34 cellular contexts compared by ENCODE assay signal in the genomic region with DNA sequence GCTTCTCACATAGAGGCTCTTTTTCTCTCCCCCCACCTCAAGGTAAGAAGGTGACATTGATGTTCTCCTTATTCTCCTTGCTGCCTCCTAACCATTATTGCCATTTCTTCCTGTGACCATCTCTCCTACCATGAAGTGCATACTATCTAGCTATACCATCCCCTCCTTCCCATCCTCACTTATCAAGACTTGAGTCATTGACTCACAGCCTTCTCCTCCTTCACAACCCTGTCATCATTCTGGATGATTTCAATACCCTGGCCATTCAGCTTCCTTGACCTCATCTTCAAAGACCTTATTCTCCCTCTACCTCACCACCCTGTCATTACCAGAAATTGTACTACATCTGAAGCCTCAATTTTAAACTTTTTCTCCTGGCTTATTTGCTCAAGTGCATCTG. TPM values are rescaled to one million over a fixed set of nuclear protein-coding genes. Genes with fewer than 3 reads are reported as not detected.
"Had no signal": no experiment of that assay in that cellular context is flagged by ENCODE, and none has a peak within 500 bp of the region (broad histone marks: within the 10 kb centered on the region; RNA-seq: fewer than 3 reads in every experiment).

No MANE protein-coding gene starts in this region.

- H3K9me3 ChIP-seq: body of pancreas, breast epithelium, MG63, SJCRH30 had no signal

- H3K4me1 Mint-ChIP-seq: activated CD4-positive, alpha-beta T cell treated with anti-CD3 and anti-CD28 coated beads, Interleukin-2, amount 10 ng/mL, durations not matched to agents 7 days and 5 days had no signal

- H3K27ac Mint-ChIP-seq: activated CD4-positive, alpha-beta memory T cell treated with anti-CD3 and anti-CD28 coated beads for 36 hours; activated CD4-positive, alpha-beta T cell treated with anti-CD3 and anti-CD28 coated beads, Interleukin-2, amount 10 ng/mL, durations not matched to agents 7 days and 5 days; activated naive CD8-positive, alpha-beta T cell treated with anti-CD3 and anti-CD28 coated beads for 36 hours; activated T-helper 17 cell treated with anti-CD3 and anti-CD28 coated beads, Interleukin-2, amount 50 U/mL, for 72 hours had no signal

- H3K4me1 ChIP-seq: body of pancreas, breast epithelium, SJCRH30 had no signal

- H3K4me3 ChIP-seq: body of pancreas, breast epithelium, MG63, PC-9, SJCRH30, SK-N-MC had no signal

- ATAC-seq: body of pancreas had no signal

- H3K4me2 ChIP-seq: PC-9 had no signal

- H3K4me3 Mint-ChIP-seq: activated CD4-positive, alpha-beta memory T cell treated with anti-CD3 and anti-CD28 coated beads for 36 hours; activated CD4-positive, alpha-beta T cell treated with anti-CD3 and anti-CD28 coated beads, Interleukin-2, amount 10 ng/mL, durations not matched to agents 7 days and 5 days; activated naive CD8-positive, alpha-beta T cell treated with anti-CD3 and anti-CD28 coated beads for 36 hours; activated T-helper 17 cell treated with anti-CD3 and anti-CD28 coated beads, Interleukin-2, amount 50 U/mL, for 72 hours; IgD-negative memory B cell had no signal

- H3K36me3 Mint-ChIP-seq: activated CD4-positive, alpha-beta memory T cell treated with anti-CD3 and anti-CD28 coated beads for 36 hours; IgD-negative memory B cell had no signal

- H3K27ac ChIP-seq: body of pancreas, breast epithelium, PC-9, RWPE1, SJCRH30, SK-N-MC had no signal

- H2AFZ ChIP-seq: PC-9 had no signal

- H3K36me3 ChIP-seq: breast epithelium had no signal

- FAIRE-seq: astrocyte, RCC 7860 had no signal

- H3K27me3 ChIP-seq: body of pancreas, breast epithelium, MG63, SJCRH30 had no signal

- DNase-seq: activated CD4-positive, alpha-beta memory T cell treated with anti-CD3 and anti-CD28 coated beads for 36 hours; activated CD4-positive, alpha-beta T cell treated with anti-CD3 and anti-CD28 coated beads, Interleukin-2, amount 10 ng/mL, durations not matched to agents 7 days and 5 days; activated CD8-positive, alpha-beta memory T cell treated with anti-CD3 and anti-CD28 coated beads, Interleukin-2, amount 50 U/mL, for 4 hours; activated effector memory CD4-positive, alpha-beta T cell treated with anti-CD3 and anti-CD28 coated beads, Interleukin-2, amount 50 U/mL, for 16 hours; activated naive CD4-positive, alpha-beta T cell; activated naive CD8-positive, alpha-beta T cell treated with anti-CD3 and anti-CD28 coated beads for 36 hours; activated T-cell treated with anti-CD3 and anti-CD28 coated beads for 4 hours; activated T-cell treated with anti-CD3 and anti-CD28 coated beads, Interleukin-2, amount 50 U/mL, for 48 hours; amygdala; body of pancreas; Kasumi-1; KG1; MG63; NCI-H1048; NCI-H1105 treated with DMSO at 0.1 percent for 48 hours; NCI-H1436; NCI-H1694; NCI-H1930; NCI-H2081 treated with DMSO at 0.1 percent for 48 hours; NCI-H510A; NCI-H748 treated with DMSO at 0.1 percent for 48 hours; NK-92 treated with Interleukin-12 subunit alpha and Interleukin-12 subunit beta, amount 100 ng/mL, for 24 hours; Right ventricle myocardium superior; SJCRH30; T1000 had no signal

- H3K9me3 Mint-ChIP-seq: activated CD4-positive, alpha-beta memory T cell treated with anti-CD3 and anti-CD28 coated beads for 36 hours; activated CD4-positive, alpha-beta T cell treated with anti-CD3 and anti-CD28 coated beads, Interleukin-2, amount 10 ng/mL, durations not matched to agents 7 days and 5 days; activated naive CD8-positive, alpha-beta T cell treated with anti-CD3 and anti-CD28 coated beads for 36 hours; activated T-helper 17 cell treated with anti-CD3 and anti-CD28 coated beads, Interleukin-2, amount 50 U/mL, for 72 hours; IgD-negative memory B cell had no signal

- H3K27me3 Mint-ChIP-seq: activated naive CD8-positive, alpha-beta T cell treated with anti-CD3 and anti-CD28 coated beads for 36 hours; activated T-helper 17 cell treated with anti-CD3 and anti-CD28 coated beads, Interleukin-2, amount 50 U/mL, for 72 hours had no signal

RNA-seq across cellular contexts. Expression of a gene that starts 30.9 kb away (rescaled TPM):
- total RNA-seq: cardiac septum, Right ventricle myocardium superior had no signal
- polyA plus RNA-seq: IgD-negative memory B cell had no signal
